Comparison of ENCODE assay signal across 2 cellular contexts in the genomic region with DNA sequence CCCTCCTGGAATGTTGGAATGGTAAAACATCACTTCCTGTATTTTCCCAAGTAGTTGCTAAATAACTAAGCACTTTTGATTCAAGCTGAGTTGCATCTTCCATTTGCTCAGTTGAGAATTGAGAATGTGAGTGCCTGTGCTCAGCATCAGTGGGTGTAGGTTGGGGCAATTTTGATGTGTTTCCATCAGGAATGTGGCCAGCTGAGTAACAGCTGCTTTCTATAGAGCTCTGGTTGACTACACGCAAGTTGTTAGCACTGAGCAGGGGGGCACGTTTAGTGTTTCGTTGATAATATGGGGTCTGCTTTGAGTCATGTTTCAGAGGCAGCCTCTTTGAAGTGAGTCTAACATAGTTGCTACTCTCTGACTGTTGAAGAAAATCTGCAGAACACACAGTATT.
TF ChIP-seq lines count a peak whose summit lies in the region.

No MANE protein-coding gene starts in this region.

TF ChIP-seq in WTC11, 78 proteins besides CTCF, POLR2A, EP300 and RAD21:
- TF ChIP-seq RELA (CRISPR knock-in tag; IDR thresholded peaks at IDR 0.05; ENCODE audit: borderline replicate concordance), result no peak
- TF ChIP-seq, protein P1, sequence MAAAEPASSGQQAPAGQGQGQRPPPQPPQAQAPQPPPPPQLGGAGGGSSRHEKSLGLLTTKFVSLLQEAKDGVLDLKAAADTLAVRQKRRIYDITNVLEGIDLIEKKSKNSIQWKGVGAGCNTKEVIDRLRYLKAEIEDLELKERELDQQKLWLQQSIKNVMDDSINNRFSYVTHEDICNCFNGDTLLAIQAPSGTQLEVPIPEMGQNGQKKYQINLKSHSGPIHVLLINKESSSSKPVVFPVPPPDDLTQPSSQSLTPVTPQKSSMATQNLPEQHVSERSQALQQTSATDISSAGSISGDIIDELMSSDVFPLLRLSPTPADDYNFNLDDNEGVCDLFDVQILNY (CRISPR knock-in tag; IDR thresholded peaks at IDR 0.05), result no peak
- TF ChIP-seq ESRRA (CRISPR knock-in tag; IDR thresholded peaks at IDR 0.05; ENCODE audit: borderline replicate concordance), result no peak
TF ChIP-seq in WTC11: peak in this region for 0.

TF ChIP-seq in H1, 55 proteins besides CTCF, POLR2A, EP300 and RAD21:
- TF ChIP-seq BCL11A (IDR thresholded peaks at IDR 0.05; ENCODE audit: low read depth in 2 of 2, low read length in 2 of 2) (no peak), KDM4A (IDR thresholded peaks at IDR 0.05; ENCODE audit: low read depth, low read length, severe bottlenecking) (no peak), SIN3A (conservative IDR thresholded peaks at IDR 0.05 in 1 of 2, IDR thresholded peaks at IDR 0.05 in 1 of 2; ENCODE audit: low read depth in 1 of 2, low read length in 2 of 2) (no peak), SP4 (IDR thresholded peaks at IDR 0.05; ENCODE audit: low read length) (no peak), KDM1A (IDR thresholded peaks at IDR 0.05; ENCODE audit: borderline replicate concordance, low read length) (no peak)
- TF ChIP-seq, protein P2, sequence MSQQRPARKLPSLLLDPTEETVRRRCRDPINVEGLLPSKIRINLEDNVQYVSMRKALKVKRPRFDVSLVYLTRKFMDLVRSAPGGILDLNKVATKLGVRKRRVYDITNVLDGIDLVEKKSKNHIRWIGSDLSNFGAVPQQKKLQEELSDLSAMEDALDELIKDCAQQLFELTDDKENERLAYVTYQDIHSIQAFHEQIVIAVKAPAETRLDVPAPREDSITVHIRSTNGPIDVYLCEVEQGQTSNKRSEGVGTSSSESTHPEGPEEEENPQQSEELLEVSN (IDR thresholded peaks at IDR 0.05), result no peak
